In genomic region chr6:37882724-37883413, GRCh38 we compare ENCODE assay signal across 1 cellular context.
TF ChIP-seq lines count a peak whose summit lies in the region.

No MANE protein-coding gene starts in this region.

TF ChIP-seq in SK-N-SH, 30 proteins besides CTCF, POLR2A, EP300 and RAD21 (continued from another document):
- TF ChIP-seq ZBTB33 (IDR thresholded peaks at IDR 0.05; ENCODE audit: borderline replicate concordance, low read depth) (no peak), USF2 (IDR thresholded peaks at IDR 0.05; ENCODE audit: borderline replicate concordance, low read depth, low read length) (no peak), ELF1 (IDR thresholded peaks at IDR 0.05) (no peak), EZH2phosphoT487 (IDR thresholded peaks at IDR 0.05; ENCODE audit: borderline replicate concordance, low read depth) (no peak), RCOR1 (IDR thresholded peaks at IDR 0.05; ENCODE audit: low read length) (no peak)
TF ChIP-seq in SK-N-SH: peak in this region for 0.
